In genomic region chr15:51505251-51505650, GRCh38 we compare ENCODE assay signal across 22 cellular contexts.
"Had no signal": no experiment of that assay in that cellular context is flagged by ENCODE, and none has a peak within 500 bp of the region (broad histone marks: within the 10 kb centered on the region; RNA-seq: fewer than 3 reads in every experiment).

No MANE protein-coding gene starts in this region.

- H3K27me3 ChIP-seq: breast epithelium had no signal

- ATAC-seq: activated CD4-positive, CD25-positive, alpha-beta regulatory T cell treated with anti-CD3 and anti-CD28 coated beads, Interleukin-2, amount 50 U/mL, for 24 hours; activated CD8-positive, alpha-beta T cell treated with anti-CD3 and anti-CD28 coated beads, Interleukin-2, amount 10 ng/mL, durations not matched to agents 7 days and 5 days; T-cell had no signal

- H3K9me3 ChIP-seq: breast epithelium had no signal

- H3K4me3 ChIP-seq: breast epithelium, PC-9, SK-N-MC had no signal

- H3K4me1 ChIP-seq: breast epithelium had no signal

- DNase-seq: activated CD4-positive, alpha-beta T cell treated with anti-CD3 and anti-CD28 coated beads for 4 hours; activated CD8-positive, alpha-beta memory T cell treated with anti-CD3 and anti-CD28 coated beads, Interleukin-2, amount 50 U/mL, for 48 hours; activated CD8-positive, alpha-beta T cell treated with anti-CD3 and anti-CD28 coated beads, Interleukin-2, amount 10 ng/mL, durations not matched to agents 7 days and 5 days; activated effector memory CD4-positive, alpha-beta T cell treated with Interleukin-2 at 50 U/mL for 16 hours; activated naive CD4-positive, alpha-beta T cell; activated T-cell treated with anti-CD3 and anti-CD28 coated beads, Interleukin-2, amount 50 U/mL, for 24 hours; aorta; caudate nucleus; NCI-H1048; NCI-H146; NCI-H187 treated with DMSO at 0.1 percent for 48 hours; NCI-H2081 treated with DMSO at 0.1 percent for 48 hours; NCI-H446; NCI-H524; PC-9; SHP77 treated with DMSO at 0.1 percent for 48 hours; T-cell; WERI-Rb-1 had no signal

- H3K36me3 ChIP-seq: breast epithelium, WERI-Rb-1 had no signal

- H3K27ac ChIP-seq: breast epithelium, KMS-11, PC-9, SK-N-MC, WERI-Rb-1 had no signal
